ENCODE assay signal across 21 cellular contexts in genomic region chr1:246425895-246426294, GRCh38.
DNase-seq lines count a peak whose midpoint lies in the region; ATAC-seq, FAIRE-seq and TF ChIP-seq lines count a peak whose summit lies in the region.
"Had no signal": no experiment of that assay in that cellular context is flagged by ENCODE, and none has a peak within 500 bp of the region (broad histone marks: within the 10 kb centered on the region; RNA-seq: fewer than 3 reads in every experiment).

No MANE protein-coding gene starts in this region.

- H3K4me2 ChIP-seq in hepatocyte = peak overlapping the region; percentile 7
- H3K4me2 ChIP-seq: GM23338 had no signal

- FAIRE-seq in TTC549 (lab: Jason Lieb, UNC) (peak; percentile 36), small intestine (lab: Jason Lieb, UNC) (peak; percentile 39)
- FAIRE-seq: A204.1, H54 had no signal

- H3K36me3 ChIP-seq in hepatocyte (replicated peaks; ENCODE audit: insufficient read depth, low read depth) (no peaks in the 10 kb centered on the region), small intestine (ENCODE audit: control insufficient read depth in 2 of 2, insufficient read depth in 2 of 2, low read length in 2 of 2) (no peaks in the 10 kb centered on the region)
- H3K36me3 ChIP-seq: BE2C had no signal

- H2AFZ ChIP-seq in hepatocyte = no peak overlapping the region
- H2AFZ ChIP-seq: GM23338 had no signal

- no peaks in the 10 kb centered on the region for H3K9me2 ChIP-seq in hepatocyte (replicated peaks; ENCODE audit: insufficient read depth)

- no peak for TF ChIP-seq CTCF in hepatocyte (IDR thresholded peaks at IDR 0.05; ENCODE audit: poor library complexity)

- no peaks in the 10 kb centered on the region for H4K20me1 ChIP-seq in hepatocyte (ENCODE audit: insufficient read depth, poor library complexity, severe bottlenecking)

- DNase-seq in HT-29 (ENCODE audit: low spot score) (peak; percentile 3), hepatocyte (ENCODE audit: low spot score) (no peak), small intestine (peak; percentile 60), NCI-H1436 treated with DMSO at 0.1 percent for 48 hours (lab: John Stamatoyannopoulos, UW) (no peak), COLO668 (lab: John Stamatoyannopoulos, UW; ENCODE audit: unreplicated experiment) (no peak)
- DNase-seq: ACHN; BE2C; C1 segment of cervical spinal cord; Caco-2; CD4-positive, CD25-positive, alpha-beta regulatory T cell; CD8-positive, alpha-beta memory T cell; DMS79; GF-D8; HCEC 1CT; KG1 had no signal

- WGBS in hepatocyte (ENCODE audit: low lambda C conversion rate, missing lambda C conversion rate) = 87% methylated on average over 3 of the region's 3 CpGs
- 20 to 67% (median 48%) methylated on average over 3 of the region's 3 CpGs for WGBS in small intestine, 3 donors

- H3K9me3 ChIP-seq in hepatocyte (ENCODE audit: low read depth) (no peaks in the 10 kb centered on the region), small intestine (ENCODE audit: control insufficient read depth, low read depth) (no peaks in the 10 kb centered on the region)
- H3K9me3 ChIP-seq: BE2C, Caco-2 had no signal

- H3K27me3 ChIP-seq in hepatocyte (no peaks in the 10 kb centered on the region), small intestine (ENCODE audit: control insufficient read depth in 2 of 2, insufficient read depth in 2 of 2, low read length in 2 of 2) (no peaks in the 10 kb centered on the region)
- H3K27me3 ChIP-seq: BE2C had no signal

- H3K4me3 ChIP-seq in hepatocyte (no peak overlapping the region), small intestine (ENCODE audit: low read depth in 1 of 2, low read length in 2 of 2) (no peak overlapping the region)
- H3K4me3 ChIP-seq: GM23338 had no signal

- ATAC-seq in HG02852 (IDR thresholded peaks at IDR 0.05; ENCODE audit: unreplicated experiment) = no peak
- ATAC-seq: HepG2 had no signal

- H3K79me2 ChIP-seq in hepatocyte = no peaks in the 10 kb centered on the region

- H3K27ac ChIP-seq in hepatocyte (no peak overlapping the region), small intestine (ENCODE audit: low read depth in 1 of 2, low read length in 1 of 2) (no peak overlapping the region)

- no peaks in the 10 kb centered on the region for H3K4me1 ChIP-seq in hepatocyte (ENCODE audit: insufficient read depth)
- peaks cover 0 to 2% of the 10 kb centered on the region in 2 donors for H3K4me1 ChIP-seq in small intestine (ENCODE audit: control insufficient read depth in 2 of 2, insufficient read depth in 1 of 2, low read depth in 1 of 2, low read length in 1 of 2)
- H3K4me1 ChIP-seq: BE2C had no signal

Comparison
In these comparisons a context has a peak if more than half of its experiments do, and no peak if none do; other contexts are left out.
1. DNase-seq: peak in HT-29 (single experiment) and small intestine (single experiment); none in hepatocyte (single experiment), NCI-H1436 treated with DMSO at 0.1 percent for 48 hours (single experiment) and COLO668 (single experiment).